Comparison of ENCODE assay signal across 1 cellular context in the genomic region with DNA sequence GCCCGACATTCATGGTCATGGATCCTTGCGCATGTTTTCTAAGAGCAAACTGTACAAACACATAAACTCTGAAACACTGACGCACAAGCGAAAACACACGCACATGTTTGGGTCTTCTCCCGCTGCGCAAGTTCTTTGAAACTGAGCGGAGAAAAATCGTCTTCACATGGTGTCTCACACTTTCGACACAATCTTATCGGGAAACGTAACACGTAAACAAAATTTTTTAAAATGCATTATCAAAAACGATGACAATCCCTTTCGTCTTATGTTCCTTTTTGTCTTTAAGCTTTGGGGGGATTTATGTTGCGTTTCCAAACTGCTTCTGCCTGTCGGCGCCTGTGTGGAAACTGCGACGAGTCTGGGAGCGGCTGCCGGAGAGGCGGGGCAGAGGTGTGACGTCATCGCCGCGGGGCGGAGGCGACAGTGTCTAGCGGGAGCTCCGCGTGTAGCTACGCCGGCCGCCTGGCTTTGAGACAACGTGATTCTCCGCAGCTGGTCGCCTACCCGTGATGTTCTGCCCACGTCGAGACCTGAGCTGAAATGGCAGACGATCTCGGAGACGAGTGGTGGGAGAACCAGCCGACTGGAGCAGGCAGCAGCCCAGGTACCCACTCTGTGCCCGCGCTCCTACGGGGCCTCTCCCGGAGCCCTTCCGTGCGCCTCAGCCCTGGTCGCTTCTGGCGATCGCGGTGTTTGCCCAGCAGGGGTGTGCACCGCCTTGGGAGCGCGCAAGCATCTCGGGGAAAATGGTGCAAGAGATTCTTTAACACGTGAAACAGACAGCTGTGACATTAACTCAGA.
TF ChIP-seq lines count a peak whose summit lies in the region.

TSS of gene CMSS1 (plus strand) at position 426 of the 804 bp plus-strand sequence.

TF ChIP-seq in HepG2, 621 proteins besides CTCF, POLR2A, EP300 and RAD21 (continued from another document and continues in another):
- TF ChIP-seq, protein P1, sequence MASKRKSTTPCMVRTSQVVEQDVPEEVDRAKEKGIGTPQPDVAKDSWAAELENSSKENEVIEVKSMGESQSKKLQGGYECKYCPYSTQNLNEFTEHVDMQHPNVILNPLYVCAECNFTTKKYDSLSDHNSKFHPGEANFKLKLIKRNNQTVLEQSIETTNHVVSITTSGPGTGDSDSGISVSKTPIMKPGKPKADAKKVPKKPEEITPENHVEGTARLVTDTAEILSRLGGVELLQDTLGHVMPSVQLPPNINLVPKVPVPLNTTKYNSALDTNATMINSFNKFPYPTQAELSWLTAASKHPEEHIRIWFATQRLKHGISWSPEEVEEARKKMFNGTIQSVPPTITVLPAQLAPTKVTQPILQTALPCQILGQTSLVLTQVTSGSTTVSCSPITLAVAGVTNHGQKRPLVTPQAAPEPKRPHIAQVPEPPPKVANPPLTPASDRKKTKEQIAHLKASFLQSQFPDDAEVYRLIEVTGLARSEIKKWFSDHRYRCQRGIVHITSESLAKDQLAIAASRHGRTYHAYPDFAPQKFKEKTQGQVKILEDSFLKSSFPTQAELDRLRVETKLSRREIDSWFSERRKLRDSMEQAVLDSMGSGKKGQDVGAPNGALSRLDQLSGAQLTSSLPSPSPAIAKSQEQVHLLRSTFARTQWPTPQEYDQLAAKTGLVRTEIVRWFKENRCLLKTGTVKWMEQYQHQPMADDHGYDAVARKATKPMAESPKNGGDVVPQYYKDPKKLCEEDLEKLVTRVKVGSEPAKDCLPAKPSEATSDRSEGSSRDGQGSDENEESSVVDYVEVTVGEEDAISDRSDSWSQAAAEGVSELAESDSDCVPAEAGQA (IDR thresholded peaks at IDR 0.05; ENCODE audit: low read depth): peak; percentile 90
- TF ChIP-seq, protein P1 (CRISPR knock-in tag; IDR thresholded peaks at IDR 0.05; ENCODE audit: borderline replicate concordance): 0 out of 2 replicates have a peak, but pooled peaks have one; percentile 47
- TF ChIP-seq AFF4 (CRISPR knock-in tag; IDR thresholded peaks at IDR 0.05): no peak
- 0 out of 2 replicates have a peak, but pooled peaks have one; percentile 65 for TF ChIP-seq MAF1 (CRISPR knock-in tag; IDR thresholded peaks at IDR 0.05; ENCODE audit: borderline replicate concordance)
- TF ChIP-seq SATB2 (CRISPR knock-in tag; IDR thresholded peaks at IDR 0.05): 0 out of 2 replicates have a peak, but pooled peaks have one; percentile 70
- no peak for TF ChIP-seq PREB (CRISPR knock-in tag; IDR thresholded peaks at IDR 0.05)
- no peak for TF ChIP-seq ZNF251 (CRISPR knock-in tag; IDR thresholded peaks at IDR 0.05)
- TF ChIP-seq PRDM15 (CRISPR knock-in tag; IDR thresholded peaks at IDR 0.05): no peak
- TF ChIP-seq HOXA3 (CRISPR knock-in tag; IDR thresholded peaks at IDR 0.05): peak; percentile 98
- TF ChIP-seq ZNF232 (CRISPR knock-in tag; IDR thresholded peaks at IDR 0.05; ENCODE audit: borderline replicate concordance): no peak
- TF ChIP-seq, protein P2, sequence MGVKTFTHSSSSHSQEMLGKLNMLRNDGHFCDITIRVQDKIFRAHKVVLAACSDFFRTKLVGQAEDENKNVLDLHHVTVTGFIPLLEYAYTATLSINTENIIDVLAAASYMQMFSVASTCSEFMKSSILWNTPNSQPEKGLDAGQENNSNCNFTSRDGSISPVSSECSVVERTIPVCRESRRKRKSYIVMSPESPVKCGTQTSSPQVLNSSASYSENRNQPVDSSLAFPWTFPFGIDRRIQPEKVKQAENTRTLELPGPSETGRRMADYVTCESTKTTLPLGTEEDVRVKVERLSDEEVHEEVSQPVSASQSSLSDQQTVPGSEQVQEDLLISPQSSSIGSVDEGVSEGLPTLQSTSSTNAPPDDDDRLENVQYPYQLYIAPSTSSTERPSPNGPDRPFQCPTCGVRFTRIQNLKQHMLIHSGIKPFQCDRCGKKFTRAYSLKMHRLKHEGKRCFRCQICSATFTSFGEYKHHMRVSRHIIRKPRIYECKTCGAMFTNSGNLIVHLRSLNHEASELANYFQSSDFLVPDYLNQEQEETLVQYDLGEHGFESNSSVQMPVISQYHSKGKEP (CRISPR knock-in tag; IDR thresholded peaks at IDR 0.05): no peak
- no peak for TF ChIP-seq ZNF136 (CRISPR knock-in tag; IDR thresholded peaks at IDR 0.05; ENCODE audit: low read depth)
- TF ChIP-seq, protein P3, sequence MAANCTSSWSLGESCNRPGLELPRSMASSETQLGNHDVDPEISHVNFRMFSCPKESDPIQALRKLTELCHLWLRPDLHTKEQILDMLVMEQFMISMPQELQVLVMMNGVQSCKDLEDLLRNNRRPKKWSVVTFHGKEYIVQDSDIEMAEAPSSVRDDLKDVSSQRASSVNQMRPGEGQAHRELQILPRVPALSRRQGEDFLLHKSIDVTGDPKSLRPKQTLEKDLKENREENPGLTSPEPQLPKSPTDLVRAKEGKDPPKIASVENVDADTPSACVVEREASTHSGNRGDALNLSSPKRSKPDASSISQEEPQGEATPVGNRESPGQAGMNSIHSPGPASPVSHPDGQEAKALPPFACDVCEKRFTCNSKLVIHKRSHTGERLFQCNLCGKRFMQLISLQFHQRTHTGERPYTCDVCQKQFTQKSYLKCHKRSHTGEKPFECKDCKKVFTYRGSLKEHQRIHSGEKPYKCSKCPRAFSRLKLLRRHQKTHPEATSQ (CRISPR knock-in tag; IDR thresholded peaks at IDR 0.05; ENCODE audit: borderline replicate concordance): no peak; the same call in 1 of the 2 replicates
- no peak for TF ChIP-seq BRCA1 (CRISPR knock-in tag; IDR thresholded peaks at IDR 0.05)
- TF ChIP-seq AKAP8 (CRISPR knock-in tag; IDR thresholded peaks at IDR 0.05): peak; percentile 74; the same call in 1 of the 2 replicates
- no peak for TF ChIP-seq PHF5A (CRISPR knock-in tag; IDR thresholded peaks at IDR 0.05; ENCODE audit: low read depth, unreplicated experiment)
- peak; percentile 74; the same call in 1 of the 2 replicates for TF ChIP-seq HINFP (CRISPR knock-in tag; IDR thresholded peaks at IDR 0.05; ENCODE audit: low read depth)
- peak; percentile 92 for TF ChIP-seq ZNF598 (CRISPR knock-in tag; IDR thresholded peaks at IDR 0.05; ENCODE audit: borderline replicate concordance)
- 0 out of 2 replicates have a peak, but pooled peaks have one; percentile 17 for TF ChIP-seq ZNF34 (CRISPR knock-in tag; IDR thresholded peaks at IDR 0.05; ENCODE audit: borderline replicate concordance)
- TF ChIP-seq ZNF552 (CRISPR knock-in tag; IDR thresholded peaks at IDR 0.05; ENCODE audit: borderline replicate concordance): no peak
- TF ChIP-seq RFXAP (CRISPR knock-in tag; IDR thresholded peaks at IDR 0.05; ENCODE audit: borderline replicate concordance): no peak
- no peak for TF ChIP-seq SP1 (IDR thresholded peaks at IDR 0.05)
- peak; percentile 89 for TF ChIP-seq SP1 (CRISPR knock-in tag; IDR thresholded peaks at IDR 0.05)
- TF ChIP-seq CBX1 (IDR thresholded peaks at IDR 0.05; ENCODE audit: low read depth): peak; percentile 74
- peak; percentile 96 for TF ChIP-seq ZNF501 (CRISPR knock-in tag; IDR thresholded peaks at IDR 0.05)
- TF ChIP-seq KAT8 (CRISPR knock-in tag; IDR thresholded peaks at IDR 0.05): peak; percentile 95
- no peak for TF ChIP-seq ZNF253 (CRISPR knock-in tag; IDR thresholded peaks at IDR 0.05; ENCODE audit: borderline replicate concordance)
- TF ChIP-seq ADNP (CRISPR knock-in tag; IDR thresholded peaks at IDR 0.05): no peak
- TF ChIP-seq HNRNPLL (IDR thresholded peaks at IDR 0.05; ENCODE audit: low read depth, low read length, poor library complexity, severe bottlenecking): peak; percentile 89
- TF ChIP-seq IRF9 (CRISPR knock-in tag; IDR thresholded peaks at IDR 0.05; ENCODE audit: borderline replicate concordance): peak; percentile 72; the same call in 1 of the 2 replicates
- no peak for TF ChIP-seq ZNF790 (CRISPR knock-in tag; IDR thresholded peaks at IDR 0.05; ENCODE audit: borderline replicate concordance)
- TF ChIP-seq DR1 (CRISPR knock-in tag; IDR thresholded peaks at IDR 0.05): 0 out of 2 replicates have a peak, but pooled peaks have one; percentile 28
- peak; percentile 100 for TF ChIP-seq ASH2L (IDR thresholded peaks at IDR 0.05; ENCODE audit: insufficient read length, low read depth, low read length)
